ENCODE assay signal across 11 cellular contexts in genomic region chr6:31007694-31008093, GRCh38. TPM values are rescaled to one million over a fixed set of nuclear protein-coding genes. Genes with fewer than 3 reads are reported as not detected.
DNase-seq lines count a peak whose midpoint lies in the region; ATAC-seq, FAIRE-seq and TF ChIP-seq lines count a peak whose summit lies in the region.
"Had no signal": no experiment of that assay in that cellular context is flagged by ENCODE, and none has a peak within 500 bp of the region (broad histone marks: within the 10 kb centered on the region; RNA-seq: fewer than 3 reads in every experiment).

No MANE protein-coding gene starts in this region.

- DNase-seq in ACHN (peak; percentile 94), HFFc6 (peak; percentile 67), body of pancreas (no peak), kidney epithelial cell (ENCODE audit: low read depth) (peak; percentile 94), cerebellum (ENCODE audit: low spot score) (no peak), mucosa of gallbladder (ENCODE audit: low spot score) (no peak), right cardiac atrium (no peak), D721Med (ENCODE audit: insufficient read length, low spot score) (no peak)

- H3K36me3 ChIP-seq in body of pancreas (replicated peaks in 1 of 2; ENCODE audit: insufficient read depth in 1 of 2, low read depth in 2 of 2) (no peaks in the 10 kb centered on the region), kidney epithelial cell (ENCODE audit: control insufficient read depth, insufficient read depth, low read length) (no peaks in the 10 kb centered on the region)
- H3K36me3 ChIP-seq: neural progenitor cell had no signal

- H3K36me3 Mint-ChIP-seq in HFFc6 (ENCODE audit: low read depth) = no peaks in the 10 kb centered on the region; the same call in 1 of the 2 replicates
- H3K36me3 Mint-ChIP-seq: neural progenitor cell had no signal

- 55 to 77% methylated on average over 8 of the region's 8 CpGs for WGBS in body of pancreas, 2 donors
- 55% methylated on average over 8 of the region's 8 CpGs for WGBS in right cardiac atrium

- H3K27ac Mint-ChIP-seq in HFFc6 = no peak overlapping the region
- H3K27ac Mint-ChIP-seq: neural progenitor cell had no signal

- no peak for TF ChIP-seq CTCF in HFFc6 (IDR thresholded peaks at IDR 0.05)
- TF ChIP-seq CTCF in body of pancreas (IDR thresholded peaks at IDR 0.05) = no peak
- no peak for TF ChIP-seq CTCF in kidney epithelial cell (IDR thresholded peaks at IDR 0.05; ENCODE audit: insufficient read depth, low read length, poor library complexity, severe bottlenecking)
- no peak for TF ChIP-seq CTCF in D721Med (IDR thresholded peaks at IDR 0.05; ENCODE audit: insufficient read depth, missing control alignments)

- peaks cover 14% of the 10 kb centered on the region for H3K27me3 Mint-ChIP-seq in HFFc6 (ENCODE audit: insufficient read depth)

- H3K9me3 ChIP-seq in body of pancreas = no peaks in the 10 kb centered on the region
- H3K9me3 ChIP-seq in right cardiac atrium (ENCODE audit: control insufficient read depth, low read length) = no peaks in the 10 kb centered on the region

- no peaks in the 10 kb centered on the region for H3K27me3 ChIP-seq in body of pancreas
- H3K27me3 ChIP-seq in kidney epithelial cell (ENCODE audit: control insufficient read depth, insufficient read depth, low read length) = no peaks in the 10 kb centered on the region
- H3K27me3 ChIP-seq in right cardiac atrium (ENCODE audit: control insufficient read depth, insufficient read depth) = no peaks in the 10 kb centered on the region
- H3K27me3 ChIP-seq: neural progenitor cell had no signal

- no peak for FAIRE-seq in D721Med (lab: Jason Lieb, UNC)

- TF ChIP-seq POLR2A in body of pancreas (IDR thresholded peaks at IDR 0.05) = no peak

- in situ Hi-C loops in ACHN (cut with HindIII; ENCODE audit: low pct_ligation_motif_present, low pct_unique_long_range_greater_than_20kb, low sequenced_read_pairs) = no loop called here

- intact Hi-C loops in body of pancreas (cut with DNase I) = no loop called here
- intact Hi-C loops in right cardiac atrium (cut with DNase I) = no loop called here

- H3K4me3 Mint-ChIP-seq in HFFc6 = no peak overlapping the region
- H3K4me3 Mint-ChIP-seq: neural progenitor cell had no signal

- H3K4me3 ChIP-seq in body of pancreas = no peak overlapping the region
- no peak overlapping the region for H3K4me3 ChIP-seq in kidney epithelial cell (ENCODE audit: low read depth, low read length)
- H3K4me3 ChIP-seq in right cardiac atrium (ENCODE audit: low read length) = no peak overlapping the region
- H3K4me3 ChIP-seq: neural progenitor cell had no signal

- H3K9me3 Mint-ChIP-seq in HFFc6 = no peaks in the 10 kb centered on the region

- peak overlapping the region in 1 of 4 donors; percentile 7 for H3K27ac ChIP-seq in body of pancreas
- no peak overlapping the region for H3K27ac ChIP-seq in right cardiac atrium (ENCODE audit: low read length)
- H3K27ac ChIP-seq: neural progenitor cell had no signal

- peak; percentile 70 for ATAC-seq in body of pancreas
- no peak for ATAC-seq in right cardiac atrium

- peaks cover 14% of the 10 kb centered on the region for H3K4me1 Mint-ChIP-seq in HFFc6 (ENCODE audit: low read depth)
- H3K4me1 Mint-ChIP-seq: neural progenitor cell had no signal

- peaks cover 15% of the 10 kb centered on the region for H3K4me1 ChIP-seq in body of pancreas
- peaks cover 3% of the 10 kb centered on the region for H3K4me1 ChIP-seq in right cardiac atrium (ENCODE audit: control insufficient read depth, insufficient read depth, low read length)
- H3K4me1 ChIP-seq: neural progenitor cell had no signal

RNA-seq across cellular contexts. Expression of gene MUC22, which starts 2.6 kb away (rescaled TPM):
- not detected for total RNA-seq in HFFc6 (2021; fragmentation: NEBNext Ultra II Directional; extraction: Animal tissue kit (Norgen Biotek cat#: 25700))
- total RNA-seq in body of pancreas (not detected), kidney epithelial cell (not detected in 2 replicates), cerebellum (not detected), mucosa of gallbladder (not detected), right cardiac atrium (under 1 TPM in 3 of 4 donors, not detected in 1; 0.06 to 0.14 (median 0.06) TPM)
- polyA plus RNA-seq in right cardiac atrium = 0.14 TPM
- total RNA-seq: SK-MEL-5 had no signal
- polyA plus RNA-seq: adipose tissue had no signal

RNA-seq across cellular contexts. Expression of gene MUC21, which starts 24.2 kb away (rescaled TPM):
- total RNA-seq in HFFc6 (2021; fragmentation: NEBNext Ultra II Directional; extraction: Animal tissue kit (Norgen Biotek cat#: 25700)) = not detected
- total RNA-seq in body of pancreas (not detected), kidney epithelial cell (not detected in 2 replicates), cerebellum (not detected), mucosa of gallbladder (7.1 TPM), right cardiac atrium (not detected)
- polyA plus RNA-seq in right cardiac atrium = 0.07 TPM
- total RNA-seq: SK-MEL-5 had no signal

Comparison
In these comparisons a context has a peak if more than half of its experiments do, and no peak if none do; other contexts are left out.
1. DNase-seq: peak in ACHN (single experiment), HFFc6 (single experiment) and kidney epithelial cell (single experiment); none in body of pancreas (0 of 4), cerebellum (single experiment), mucosa of gallbladder (single experiment), right cardiac atrium (0 of 3) and D721Med (single experiment).